Comparison of ENCODE assay signal across 11 cellular contexts in the genomic region with DNA sequence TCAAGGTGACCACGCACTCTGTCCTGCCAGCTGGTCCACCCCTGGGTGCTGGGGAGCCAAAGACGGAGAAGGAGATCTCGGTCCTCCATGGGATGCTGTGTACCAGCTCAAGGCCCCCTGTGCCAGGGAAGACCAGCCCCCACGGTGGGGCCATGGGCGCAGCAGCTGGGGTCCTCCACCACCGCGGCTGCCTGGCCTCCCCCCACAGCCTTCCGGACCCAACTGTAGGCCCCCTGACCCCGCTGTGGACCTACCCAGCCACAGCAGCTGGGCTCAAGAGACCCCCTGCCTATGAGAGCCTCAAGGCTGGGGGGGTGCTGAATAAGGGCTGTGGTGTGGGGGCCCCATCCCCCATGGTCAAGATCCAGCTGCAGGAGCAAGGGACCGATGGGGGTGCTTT. TPM values are rescaled to one million over a fixed set of nuclear protein-coding genes. Genes with fewer than 3 reads are reported as not detected.
"Had no signal": no experiment of that assay in that cellular context is flagged by ENCODE, and none has a peak within 500 bp of the region (broad histone marks: within the 10 kb centered on the region; RNA-seq: fewer than 3 reads in every experiment).

No MANE protein-coding gene starts in this region.

- H3K4me3 Mint-ChIP-seq: activated CD4-positive, alpha-beta memory T cell treated with anti-CD3 and anti-CD28 coated beads for 36 hours; activated naive CD8-positive, alpha-beta T cell treated with anti-CD3 and anti-CD28 coated beads, Interleukin-2, amount 50 U/mL, for 24 hours; activated T-cell treated with anti-CD3 and anti-CD28 coated beads, Interleukin-2, amount 50 U/mL, for 4 hours; stimulated activated naive CD8-positive, alpha-beta T cell treated with anti-CD3 and anti-CD28 coated beads, Interleukin-15, amount 100 ng/mL, for 72 hours had no signal

- H3K36me3 Mint-ChIP-seq: activated CD4-positive, alpha-beta memory T cell treated with anti-CD3 and anti-CD28 coated beads for 36 hours; naive thymus-derived CD8-positive, alpha-beta T cell had no signal

- DNase-seq: activated CD4-positive, alpha-beta T cell treated with anti-CD3 and anti-CD28 coated beads for 1 hour; activated gamma-delta T cell treated with Interleukin-2 at 50 U/mL for 16 hours; activated naive CD8-positive, alpha-beta T cell treated with anti-CD3 and anti-CD28 coated beads, Interleukin-2, amount 50 U/mL, for 24 hours; activated T-cell treated with anti-CD3 and anti-CD28 coated beads, Interleukin-2, amount 50 U/mL, for 4 hours; thyroid gland had no signal

- H3K9me3 ChIP-seq: mucosa of descending colon, thyroid gland, vagina had no signal

- ATAC-seq: activated T-cell treated with anti-CD3 and anti-CD28 coated beads, Interleukin-2, amount 50 U/mL, for 4 hours; esophagus mucosa; stimulated activated naive CD8-positive, alpha-beta T cell treated with anti-CD3 and anti-CD28 coated beads, Interleukin-15, amount 100 ng/mL, for 72 hours had no signal

- H3K27ac ChIP-seq: thyroid gland, vagina had no signal

- H3K27me3 ChIP-seq: thyroid gland, vagina had no signal

- H3K36me3 ChIP-seq: thyroid gland, vagina had no signal

- H3K27ac Mint-ChIP-seq: activated CD4-positive, alpha-beta memory T cell treated with anti-CD3 and anti-CD28 coated beads for 36 hours; activated naive CD8-positive, alpha-beta T cell treated with anti-CD3 and anti-CD28 coated beads, Interleukin-2, amount 50 U/mL, for 24 hours; stimulated activated naive CD8-positive, alpha-beta T cell treated with anti-CD3 and anti-CD28 coated beads, Interleukin-15, amount 100 ng/mL, for 72 hours had no signal

- H3K4me3 ChIP-seq: mucosa of descending colon, thyroid gland, vagina had no signal

- H3K27me3 Mint-ChIP-seq: activated CD4-positive, alpha-beta memory T cell treated with anti-CD3 and anti-CD28 coated beads for 36 hours; stimulated activated naive CD8-positive, alpha-beta T cell treated with anti-CD3 and anti-CD28 coated beads, Interleukin-15, amount 100 ng/mL, for 72 hours had no signal

- H3K9me3 Mint-ChIP-seq: activated CD4-positive, alpha-beta memory T cell treated with anti-CD3 and anti-CD28 coated beads for 36 hours; activated naive CD8-positive, alpha-beta T cell treated with anti-CD3 and anti-CD28 coated beads, Interleukin-2, amount 50 U/mL, for 24 hours; activated T-cell treated with anti-CD3 and anti-CD28 coated beads, Interleukin-2, amount 50 U/mL, for 4 hours; naive thymus-derived CD8-positive, alpha-beta T cell; stimulated activated naive CD8-positive, alpha-beta T cell treated with anti-CD3 and anti-CD28 coated beads, Interleukin-15, amount 100 ng/mL, for 72 hours had no signal

RNA-seq across cellular contexts. Expression of a gene that starts 25.1 kb away (rescaled TPM):
- total RNA-seq: vagina had no signal
